Comparison of ENCODE assay signal across 11 cellular contexts in genomic region chr10:116787018-116787674, GRCh38. TPM values are rescaled to one million over a fixed set of nuclear protein-coding genes. Genes with fewer than 3 reads are reported as not detected.
DNase-seq lines count a peak whose midpoint lies in the region; ATAC-seq and TF ChIP-seq lines count a peak whose summit lies in the region.
"Had no signal": no experiment of that assay in that cellular context is flagged by ENCODE, and none has a peak within 500 bp of the region (broad histone marks: within the 10 kb centered on the region; RNA-seq: fewer than 3 reads in every experiment).

No MANE protein-coding gene starts in this region.

- no peak for TF ChIP-seq EP300 in sigmoid colon (IDR thresholded peaks at IDR 0.05)

- no peak overlapping the region for H3K27ac ChIP-seq in OCI-LY7 (ENCODE audit: low read depth, low read length, poor library complexity, severe bottlenecking)
- H3K27ac ChIP-seq in sigmoid colon, result no peak overlapping the region

- CTCF ChIA-PET in activated CD4-positive, alpha-beta T cell treated with anti-CD3 and anti-CD28 coated beads, Interleukin-2, amount 10 ng/mL, durations not matched to agents 7 days and 5 days (lab: Charles Lee), result interaction anchor here (0.7 to 4.0 kb wide), 13 partner anchors 9 to 388 kb away, joined by 3 to 46 read pairs (median 4); no protein-coding TSS in a partner anchor
- CTCF ChIA-PET in OCI-LY7 (lab: Charles Lee; ENCODE audit: unreplicated experiment), result interaction anchor here (0.6 kb wide), 1 partner anchor 606 kb away, joined by 3 read pairs; no protein-coding TSS in a partner anchor

- no peaks in the 10 kb centered on the region for H4K20me1 ChIP-seq in OCI-LY7 (ENCODE audit: insufficient read depth, low read length)

- no peaks in the 10 kb centered on the region for H3K9me2 ChIP-seq in OCI-LY7 (ENCODE audit: insufficient read depth, low read length)

- H3K27me3 ChIP-seq in sigmoid colon, result no peaks in the 10 kb centered on the region

- peaks cover 14% of the 10 kb centered on the region for H3K4me1 Mint-ChIP-seq in activated CD4-positive, alpha-beta T cell treated with anti-CD3 and anti-CD28 coated beads, Interleukin-2, amount 10 ng/mL, durations not matched to agents 7 days and 5 days
- H3K4me1 Mint-ChIP-seq in stimulated activated effector memory CD8-positive, alpha-beta T cell treated with anti-CD3 and anti-CD28 coated beads, Interleukin-12 subunit alpha, Interleukin-12 subunit beta, amount 100 ng/mL, for 72 hours, result peaks cover 18% of the 10 kb centered on the region

- H3K4me3 Mint-ChIP-seq in activated CD4-positive, alpha-beta T cell treated with anti-CD3 and anti-CD28 coated beads, Interleukin-2, amount 10 ng/mL, durations not matched to agents 7 days and 5 days, result no peak overlapping the region
- H3K4me3 Mint-ChIP-seq in stimulated activated effector memory CD8-positive, alpha-beta T cell treated with anti-CD3 and anti-CD28 coated beads, Interleukin-12 subunit alpha, Interleukin-12 subunit beta, amount 100 ng/mL, for 72 hours, result peak overlapping the region; percentile 45

- H3K4me3 ChIP-seq in OCI-LY7 (ENCODE audit: low read depth, low read length, poor library complexity, severe bottlenecking), result no peak overlapping the region
- H3K4me3 ChIP-seq in sigmoid colon, result no peak overlapping the region

- H3K36me3 Mint-ChIP-seq in activated CD4-positive, alpha-beta T cell treated with anti-CD3 and anti-CD28 coated beads, Interleukin-2, amount 10 ng/mL, durations not matched to agents 7 days and 5 days (ENCODE audit: low read depth), result no peaks in the 10 kb centered on the region
- no peaks in the 10 kb centered on the region for H3K36me3 Mint-ChIP-seq in stimulated activated effector memory CD8-positive, alpha-beta T cell treated with anti-CD3 and anti-CD28 coated beads, Interleukin-12 subunit alpha, Interleukin-12 subunit beta, amount 100 ng/mL, for 72 hours
- H3K36me3 Mint-ChIP-seq: CD14-positive monocyte had no signal

- peaks cover 9% of the 10 kb centered on the region for H3K27me3 Mint-ChIP-seq in activated CD4-positive, alpha-beta T cell treated with anti-CD3 and anti-CD28 coated beads, Interleukin-2, amount 10 ng/mL, durations not matched to agents 7 days and 5 days

- H2AFZ ChIP-seq in OCI-LY7 (ENCODE audit: low read length), result 0 out of 2 replicates have a peak overlapping the region, but pooled peaks have one; percentile 83

- H3K27ac Mint-ChIP-seq in activated CD4-positive, alpha-beta T cell treated with anti-CD3 and anti-CD28 coated beads, Interleukin-2, amount 10 ng/mL, durations not matched to agents 7 days and 5 days, result peak overlapping the region; percentile 75
- no peak overlapping the region for H3K27ac Mint-ChIP-seq in stimulated activated effector memory CD8-positive, alpha-beta T cell treated with anti-CD3 and anti-CD28 coated beads, Interleukin-12 subunit alpha, Interleukin-12 subunit beta, amount 100 ng/mL, for 72 hours
- H3K27ac Mint-ChIP-seq: CD14-positive monocyte had no signal

- H3K9me3 Mint-ChIP-seq in activated CD4-positive, alpha-beta T cell treated with anti-CD3 and anti-CD28 coated beads, Interleukin-2, amount 10 ng/mL, durations not matched to agents 7 days and 5 days, result no peaks in the 10 kb centered on the region
- H3K9me3 Mint-ChIP-seq in stimulated activated effector memory CD8-positive, alpha-beta T cell treated with anti-CD3 and anti-CD28 coated beads, Interleukin-12 subunit alpha, Interleukin-12 subunit beta, amount 100 ng/mL, for 72 hours, result no peaks in the 10 kb centered on the region

- 61 to 69% methylated on average over 11 of the region's 11 CpGs for WGBS in sigmoid colon, 2 donors

- no peaks in the 10 kb centered on the region for H3K36me3 ChIP-seq in OCI-LY7 (ENCODE audit: insufficient read depth, low read length)
- no peaks in the 10 kb centered on the region for H3K36me3 ChIP-seq in sigmoid colon

- POLR2A ChIA-PET in activated CD4-positive, alpha-beta T cell treated with anti-CD3 and anti-CD28 coated beads, Interleukin-2, amount 10 ng/mL, durations not matched to agents 7 days and 5 days (lab: Charles Lee), result interaction anchor here (1.0 kb wide), 1 partner anchor 10 kb away, joined by 3 read pairs; no protein-coding TSS in a partner anchor
- POLR2A ChIA-PET in OCI-LY7 (lab: Charles Lee), result interaction anchor here (0.6 kb wide), 1 partner anchor 584 kb away, joined by 3 read pairs; no protein-coding TSS in a partner anchor

- no peaks in the 10 kb centered on the region for H3K79me2 ChIP-seq in OCI-LY7 (ENCODE audit: insufficient read depth, low read depth, low read length)

- DNase-seq in activated CD4-positive, alpha-beta T cell treated with anti-CD3 and anti-CD28 coated beads, Interleukin-2, amount 10 ng/mL, durations not matched to agents 7 days and 5 days, result peak; percentile 12
- DNase-seq in activated CD4-positive, alpha-beta T cell treated with anti-CD3 and anti-CD28 coated beads, Interleukin-2, amount 50 U/mL, for 48 hours, result no peak
- no peak for DNase-seq in OCI-LY7 (ENCODE audit: low spot score)
- DNase-seq in central memory CD4-positive, alpha-beta T cell, result peak; percentile 18
- no peak for DNase-seq in stimulated activated effector memory CD8-positive, alpha-beta T cell treated with anti-CD3 and anti-CD28 coated beads, Interleukin-12 subunit alpha, Interleukin-12 subunit beta, amount 100 ng/mL, for 72 hours (ENCODE audit: low spot score in 2 of 2)
- no peak for DNase-seq in sigmoid colon
- DNase-seq in H4 (ENCODE audit: low spot score), result no peak
- no peak for DNase-seq in NCI-H1105 treated with DMSO at 0.1 percent for 48 hours (lab: John Stamatoyannopoulos, UW)
- DNase-seq: NCI-H1092 had no signal

- peak overlapping the region; percentile 49; the same call in 1 of the 2 replicates for H3K4me2 ChIP-seq in OCI-LY7 (ENCODE audit: low read length)

- TF ChIP-seq CTCF in OCI-LY7 (conservative IDR thresholded peaks at IDR 0.05; ENCODE audit: low read length) (no peak), sigmoid colon (IDR thresholded peaks at IDR 0.05) (no peak)

- ATAC-seq in stimulated activated effector memory CD8-positive, alpha-beta T cell treated with anti-CD3 and anti-CD28 coated beads, Interleukin-12 subunit alpha, Interleukin-12 subunit beta, amount 100 ng/mL, for 72 hours, result no peak

- intact Hi-C loops in OCI-LY7 (cut with micrococcal nuclease; ENCODE audit: unreplicated experiment) (no loop called here), sigmoid colon (cut with DNase I) (loop anchor here (5.0 kb wide), 2 partner anchors 45 to 160 kb away; partner anchors contain the start of gene HSPA12A)

- peaks cover 4% of the 10 kb centered on the region for H3K4me1 ChIP-seq in OCI-LY7 (ENCODE audit: insufficient read depth, low read length, poor library complexity, severe bottlenecking)
- peaks cover 0 to 5% (median 2%) of the 10 kb centered on the region in 4 donors for H3K4me1 ChIP-seq in sigmoid colon
- H3K4me1 ChIP-seq: A549 had no signal

- no TSS peak for BruUV-seq in OCI-LY7 (replicated peaks; lab: Mats Ljungman, UMichigan)

- TF ChIP-seq POLR2A in sigmoid colon (IDR thresholded peaks at IDR 0.05), result no peak

- H3K9me3 ChIP-seq in OCI-LY7 (ENCODE audit: low read length) (no peaks in the 10 kb centered on the region), sigmoid colon (no peaks in the 10 kb centered on the region)
- H3K9me3 ChIP-seq: A549 had no signal

RNA-seq across cellular contexts. Expression of gene HSPA12A, which starts 44.8 kb away (rescaled TPM):
- under 1 TPM in 1 of 2 experiments, not detected in 1; 0.08 TPM for total RNA-seq in activated CD4-positive, alpha-beta T cell treated with anti-CD3 and anti-CD28 coated beads, Interleukin-2, amount 10 ng/mL, durations not matched to agents 7 days and 5 days
- not detected in 2 replicates for total RNA-seq in OCI-LY7 (2014; rRNA removed; shearing (Covaris generic))
- total RNA-seq in OCI-LY7 (2022), result 3.3 and 3.7 TPM in 2 replicates
- total RNA-seq in sigmoid colon, result 10 to 100 TPM; 12.3 to 17.4 (median 15.4) TPM
- polyA plus RNA-seq in sigmoid colon, result 1 to 10 TPM; 1.4 to 3.6 (median 3.0) TPM
- total RNA-seq in H4 (2014; rRNA removed; shearing (Covaris generic)), result 5.4 and 5.5 TPM in 2 replicates
- polyA plus RNA-seq: CD14-positive monocyte had no signal

Comparison
In these comparisons a context has a peak if more than half of its experiments do, and no peak if none do; other contexts are left out.
1. DNase-seq: peak in activated CD4-positive, alpha-beta T cell treated with anti-CD3 and anti-CD28 coated beads, Interleukin-2, amount 10 ng/mL, durations not matched to agents 7 days and 5 days (single experiment) and central memory CD4-positive, alpha-beta T cell (single experiment); none in activated CD4-positive, alpha-beta T cell treated with anti-CD3 and anti-CD28 coated beads, Interleukin-2, amount 50 U/mL, for 48 hours (0 of 2), OCI-LY7 (single experiment), stimulated activated effector memory CD8-positive, alpha-beta T cell treated with anti-CD3 and anti-CD28 coated beads, Interleukin-12 subunit alpha, Interleukin-12 subunit beta, amount 100 ng/mL, for 72 hours (0 of 2), sigmoid colon (single experiment), H4 (single experiment) and NCI-H1105 treated with DMSO at 0.1 percent for 48 hours (single experiment).